27 cellular contexts compared by ENCODE assay signal in the genomic region with DNA sequence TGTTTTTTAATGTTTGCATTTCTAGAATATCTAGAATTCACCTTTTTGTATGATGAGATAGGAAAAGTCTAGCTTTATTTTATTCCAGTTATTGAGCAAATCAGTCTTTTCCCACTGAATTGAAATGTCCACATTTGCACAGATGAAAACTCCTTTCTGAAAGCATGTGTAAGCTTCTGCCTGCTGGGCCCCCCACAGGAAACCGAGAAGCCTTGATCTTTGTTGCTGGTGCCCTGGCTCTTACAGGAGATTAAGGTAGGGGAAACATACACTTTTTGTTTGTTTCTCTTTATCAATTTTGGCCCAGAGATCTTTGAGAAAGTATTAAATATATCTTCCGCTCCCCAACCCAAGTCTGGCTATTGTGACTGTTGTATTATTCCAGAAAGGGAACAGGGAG.
"Had no signal": no experiment of that assay in that cellular context is flagged by ENCODE, and none has a peak within 500 bp of the region (broad histone marks: within the 10 kb centered on the region; RNA-seq: fewer than 3 reads in every experiment).

No MANE protein-coding gene starts in this region.

- H3K4me3 Mint-ChIP-seq: dendritic cell treated with granulocyte-macrophage colony-stimulating factor and Interleukin-4, amounts not matched to agents 40 ng/mL and 50 ng/mL, for 4 days; effector memory CD8-positive, alpha-beta T cell; endodermal cell; mesothelial cell of epicardium had no signal

- FAIRE-seq: endometrium, islet of Langerhans, keratinocyte had no signal

- H3K36me3 ChIP-seq: esophagus squamous epithelium, gastrocnemius medialis, heart right ventricle, left lung, lower lobe of right lung had no signal

- H3K4me3 ChIP-seq: esophagus squamous epithelium, gastrocnemius medialis, heart right ventricle, left lung, lower lobe of right lung, mucosa of descending colon had no signal

- H3K27ac ChIP-seq: epithelial cell of prostate, esophagus squamous epithelium, gastrocnemius medialis, heart right ventricle, left lung, lower lobe of right lung had no signal

- H3K4me1 Mint-ChIP-seq: endodermal cell, mesothelial cell of epicardium had no signal

- H3K36me3 Mint-ChIP-seq: mesothelial cell of epicardium, naive B cell had no signal

- H3K9me3 Mint-ChIP-seq: dendritic cell treated with granulocyte-macrophage colony-stimulating factor and Interleukin-4, amounts not matched to agents 40 ng/mL and 50 ng/mL, for 4 days; effector memory CD8-positive, alpha-beta T cell had no signal

- H3K4me1 ChIP-seq: esophagus squamous epithelium, gastrocnemius medialis, heart right ventricle, left lung, lower lobe of right lung had no signal

- DNase-seq: cortex of kidney; effector CD8-positive, alpha-beta T cell; effector memory CD8-positive, alpha-beta T cell; endodermal cell; erythroblast; esophagus squamous epithelium; foreskin fibroblast; foreskin melanocyte; gastrocnemius medialis; glutamatergic neuron; head of caudate nucleus; heart right ventricle; hippocampal formation; left cardiac atrium; left lung; left ventricle myocardium superior; lower lobe of right lung; mesenchymal stem cell; mucosa of descending colon; naive B cell had no signal

- ATAC-seq: effector memory CD8-positive, alpha-beta T cell; esophagus mucosa; gastrocnemius medialis; heart right ventricle; left cardiac atrium; left lung; left ventricle myocardium superior; lower lobe of right lung; mucosa of descending colon had no signal

- H3K27ac Mint-ChIP-seq: dendritic cell treated with granulocyte-macrophage colony-stimulating factor and Interleukin-4, amounts not matched to agents 40 ng/mL and 50 ng/mL, for 4 days; effector memory CD8-positive, alpha-beta T cell; endodermal cell; mesothelial cell of epicardium had no signal

- H3K27me3 ChIP-seq: left lung had no signal
